ENCODE assay signal across 19 cellular contexts in the genomic region with DNA sequence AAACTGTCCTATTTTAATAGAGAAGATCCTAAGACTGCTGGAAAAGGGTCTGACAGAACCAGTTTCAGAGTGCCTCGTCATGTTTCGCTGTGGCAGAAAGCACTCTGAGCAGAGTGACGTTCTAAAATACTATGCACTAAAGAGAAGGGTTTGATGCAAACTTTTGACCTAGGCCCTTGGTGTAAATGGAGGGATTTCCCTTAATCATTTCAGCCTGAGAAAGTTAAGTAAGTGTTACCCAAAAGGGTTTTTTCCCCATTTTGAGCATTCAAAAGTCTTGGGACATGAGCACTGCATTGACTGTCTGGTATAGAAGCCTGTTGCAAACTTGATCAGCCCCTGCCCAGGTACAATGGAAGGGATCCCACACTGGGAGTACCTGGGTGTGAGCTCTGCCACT.
"Had no signal": no experiment of that assay in that cellular context is flagged by ENCODE, and none has a peak within 500 bp of the region (broad histone marks: within the 10 kb centered on the region; RNA-seq: fewer than 3 reads in every experiment).

No MANE protein-coding gene starts in this region.

- DNase-seq: hippocampal formation; left colon; left ventricle myocardium inferior; mesendoderm; naive B cell; natural killer cell; nephron progenitor cell; occipital lobe; psoas muscle; right lobe of liver; stimulated activated CD4-positive, alpha-beta T cell treated with anti-CD3 and anti-CD28 coated beads, Interleukin-1b, Interleukin-23, amount 100 ng/mL, for 48 hours; stimulated activated CD4-positive, alpha-beta T cell treated with anti-CD3 and anti-CD28 coated beads, Interleukin-2, amount 100 ng/mL, for 48 hours; stimulated activated CD4-positive, alpha-beta T cell treated with anti-CD3 and anti-CD28 coated beads, Interleukin-4, amount 100 ng/mL, for 4 hours; stimulated activated CD8-positive, alpha-beta memory T cell treated with anti-CD3 and anti-CD28 coated beads, Interleukin-4, amount 100 ng/mL, for 48 hours; stimulated activated naive CD4-positive, alpha-beta T cell treated with Interleukin-2 at 50 U/mL for 16 hours; stimulated activated naive CD8-positive, alpha-beta T cell treated with anti-CD3 and anti-CD28 coated beads, Interleukin-15, amount 100 ng/mL, for 72 hours; substantia nigra; uterus had no signal

- ATAC-seq: left colon; natural killer cell; psoas muscle; right lobe of liver; stimulated activated memory B cell treated with anti-CD40 and anti-IgM and Interleukin-4, amounts not matched to agents 10 μg/mL and 1 μg/mL and 100 μg/mL, for 72 hours; stimulated activated naive CD8-positive, alpha-beta T cell treated with anti-CD3 and anti-CD28 coated beads, Interleukin-15, amount 100 ng/mL, for 72 hours had no signal
